Comparison of ENCODE assay signal across 8 cellular contexts in genomic region chrX:102863735-102864134, GRCh38.
DNase-seq lines count a peak whose midpoint lies in the region; ATAC-seq and TF ChIP-seq lines count a peak whose summit lies in the region.

No MANE protein-coding gene starts in this region.

- DNase-seq in CMK (ENCODE audit: low read depth) (peak; percentile 36), NCI-H524 treated with DMSO at 0.1 percent for 48 hours (lab: John Stamatoyannopoulos, UW) (peak; percentile 34), dorsolateral prefrontal cortex (peak; percentile 70 to 91 (median 82)), memory B cell (ENCODE audit: low spot score in 2 of 2) (peak; percentile 65 to 88)
- peak; percentile 68 for DNase-seq in activated CD4-positive, alpha-beta T cell treated with anti-CD3 and anti-CD28 coated beads, Interleukin-2, amount 50 U/mL, for 24 hours (ENCODE audit: low read depth in 1 of 2, low spot score in 1 of 2)
- DNase-seq in stimulated activated CD8-positive, alpha-beta memory T cell treated with anti-CD3 and anti-CD28 coated beads, Interleukin-15, amount 100 ng/mL, for 4 hours (ENCODE audit: low read depth in 2 of 2): peak; percentile 28 to 49

- H3K27ac ChIP-seq in dorsolateral prefrontal cortex: no peak overlapping the region

- H3K4me1 Mint-ChIP-seq in memory B cell: no peaks in the 10 kb centered on the region

- peak; percentile 69 to 96 (median 86) for TF ChIP-seq CTCF in dorsolateral prefrontal cortex (IDR thresholded peaks at IDR 0.05 in 54 of 56, conservative IDR thresholded peaks at IDR 0.05 in 2 of 56; ENCODE audit: low read depth in 1 of 56, partially characterized antibody in 56 of 56)

- no peak overlapping the region for H3K4me3 Mint-ChIP-seq in memory B cell

- H3K27me3 ChIP-seq in dorsolateral prefrontal cortex: peaks cover 0 to 47% (median 3%) of the 10 kb centered on the region in 45 donors

- ATAC-seq in GM19397 (IDR thresholded peaks at IDR 0.05; ENCODE audit: unreplicated experiment) (peak; percentile 95), HG03457 (IDR thresholded peaks at IDR 0.05; ENCODE audit: unreplicated experiment) (peak; percentile 74), memory B cell (ENCODE audit: low read depth) (peak; percentile 78)

- no peak overlapping the region for H3K4me3 ChIP-seq in dorsolateral prefrontal cortex

- intact Hi-C loops in dorsolateral prefrontal cortex (cut with DNase I): no loop called here

- H3K9me3 Mint-ChIP-seq in memory B cell: no peaks in the 10 kb centered on the region

- H3K36me3 Mint-ChIP-seq in memory B cell: peaks cover 4% of the 10 kb centered on the region

- H3K27ac Mint-ChIP-seq in memory B cell: no peak overlapping the region

- no peaks in the 10 kb centered on the region for H3K27me3 Mint-ChIP-seq in memory B cell
